Comparison of ENCODE assay signal across 9 cellular contexts in genomic region chr2:222707689-222708273, GRCh38. TPM values are rescaled to one million over a fixed set of nuclear protein-coding genes. Genes with fewer than 3 reads are reported as not detected.
A peak's percentile ranks its signal among the peaks of the same experiment; 100 is the strongest.
DNase-seq lines count a peak whose midpoint lies in the region; ATAC-seq and TF ChIP-seq lines count a peak whose summit lies in the region.
"Had no signal": no experiment of that assay in that cellular context is flagged by ENCODE, and none has a peak within 500 bp of the region (broad histone marks: within the 10 kb centered on the region; RNA-seq: fewer than 3 reads in every experiment).

No MANE protein-coding gene starts in this region.

- peaks cover 16% of the 10 kb centered on the region for H3K27me3 Mint-ChIP-seq in activated CD4-positive, alpha-beta T cell treated with anti-CD3 and anti-CD28 coated beads, Interleukin-2, amount 10 ng/mL, durations not matched to agents 7 days and 5 days

- no peak overlapping the region for H2AFZ ChIP-seq in trophoblast cell (ENCODE audit: insufficient read depth, low read length, poor library complexity)

- no peaks in the 10 kb centered on the region for H3K36me3 Mint-ChIP-seq in activated CD4-positive, alpha-beta T cell treated with anti-CD3 and anti-CD28 coated beads, Interleukin-2, amount 10 ng/mL, durations not matched to agents 7 days and 5 days (ENCODE audit: low read depth)

- DNase-seq in astrocyte of the spinal cord (ENCODE audit: low read depth, low spot score) (peak; percentile 59), trophoblast cell (peak; percentile 68 to 69), GM19240 (ENCODE audit: insufficient read length, low spot score) (no peak), NCI-H2171 (lab: John Stamatoyannopoulos, UW) (no peak), D341Med (ENCODE audit: low spot score) (no peak)
- DNase-seq in activated CD4-positive, alpha-beta T cell treated with anti-CD3 and anti-CD28 coated beads, Interleukin-2, amount 10 ng/mL, durations not matched to agents 7 days and 5 days: no peak

- H3K4me3 Mint-ChIP-seq in activated CD4-positive, alpha-beta T cell treated with anti-CD3 and anti-CD28 coated beads, Interleukin-2, amount 10 ng/mL, durations not matched to agents 7 days and 5 days: no peak overlapping the region

- no peak overlapping the region for H3K27ac ChIP-seq in trophoblast cell (ENCODE audit: low read depth, low read length)

- H3K9me3 Mint-ChIP-seq in activated CD4-positive, alpha-beta T cell treated with anti-CD3 and anti-CD28 coated beads, Interleukin-2, amount 10 ng/mL, durations not matched to agents 7 days and 5 days: no peaks in the 10 kb centered on the region

- no peak for TF ChIP-seq CTCF in astrocyte of the spinal cord (IDR thresholded peaks at IDR 0.05; ENCODE audit: low read depth, low read length)

- H2BK12ac ChIP-seq in trophoblast cell (ENCODE audit: low read length): peak overlapping the region; percentile 61

- no peak overlapping the region for H3K4ac ChIP-seq in trophoblast cell (ENCODE audit: low read depth, low read length)

- no peak overlapping the region for H2BK120ac ChIP-seq in trophoblast cell (ENCODE audit: insufficient read depth, low read length, poor library complexity)

- H3K4me1 ChIP-seq in trophoblast cell (ENCODE audit: control insufficient read depth in 1 of 2, insufficient read depth in 2 of 2, low read length in 2 of 2): peaks cover 4 to 6% of the 10 kb centered on the region in 2 experiments

- no peak overlapping the region for H2BK5ac ChIP-seq in trophoblast cell (ENCODE audit: low read depth, low read length, poor library complexity)

- H3K9ac ChIP-seq in trophoblast cell (ENCODE audit: low read length): no peak overlapping the region

- no peak overlapping the region for H4K91ac ChIP-seq in trophoblast cell (ENCODE audit: low read depth, low read length)

- H3K27ac Mint-ChIP-seq in activated CD4-positive, alpha-beta T cell treated with anti-CD3 and anti-CD28 coated beads, Interleukin-2, amount 10 ng/mL, durations not matched to agents 7 days and 5 days: no peak overlapping the region

- H3K14ac ChIP-seq in trophoblast cell (ENCODE audit: low read length): no peak overlapping the region

- no peak overlapping the region for H2AK5ac ChIP-seq in trophoblast cell (ENCODE audit: low read length)

- no peak overlapping the region for H3K23ac ChIP-seq in trophoblast cell (ENCODE audit: low read length)

- POLR2A ChIA-PET in activated CD4-positive, alpha-beta T cell treated with anti-CD3 and anti-CD28 coated beads, Interleukin-2, amount 10 ng/mL, durations not matched to agents 7 days and 5 days (lab: Charles Lee): interaction anchor here (0.6 kb wide), 1 partner anchor 204 kb away, joined by 3 read pairs; no protein-coding TSS in a partner anchor

- peaks cover 16% of the 10 kb centered on the region for H3K4me1 Mint-ChIP-seq in activated CD4-positive, alpha-beta T cell treated with anti-CD3 and anti-CD28 coated beads, Interleukin-2, amount 10 ng/mL, durations not matched to agents 7 days and 5 days

- ATAC-seq in GM18867 (IDR thresholded peaks at IDR 0.05; ENCODE audit: unreplicated experiment) (peak; percentile 50), HG03354 (IDR thresholded peaks at IDR 0.05; ENCODE audit: poor library complexity, severe bottlenecking, unreplicated experiment) (peak; percentile 63)

- CTCF ChIA-PET in activated CD4-positive, alpha-beta T cell treated with anti-CD3 and anti-CD28 coated beads, Interleukin-2, amount 10 ng/mL, durations not matched to agents 7 days and 5 days (lab: Charles Lee): interaction anchor here (0.6 to 3.2 kb wide), 9 partner anchors 11 to 1432 kb away, joined by 3 to 20 read pairs (median 4); no protein-coding TSS in a partner anchor

- WGBS in trophoblast cell (ENCODE audit: extremely low coverage, insufficient coverage, insufficient read length): no CpG with 5 or more reads among the region's 10 CpGs

- in situ Hi-C loops in astrocyte of the spinal cord (cut with HindIII; ENCODE audit: low sequenced_read_pairs): no loop called here

- H3K79me2 ChIP-seq in trophoblast cell (ENCODE audit: control insufficient read depth, insufficient read depth, low read length, poor library complexity): no peaks in the 10 kb centered on the region

- no peaks in the 10 kb centered on the region for H3K27me3 ChIP-seq in trophoblast cell (ENCODE audit: insufficient read depth, low read length)

- H3K79me1 ChIP-seq in trophoblast cell (ENCODE audit: low read length): no peaks in the 10 kb centered on the region

- no peaks in the 10 kb centered on the region for H3K9me3 ChIP-seq in trophoblast cell (ENCODE audit: insufficient read depth, low read depth, low read length)

- H3K4me2 ChIP-seq in trophoblast cell (ENCODE audit: low read length): no peak overlapping the region

- no peak overlapping the region for H4K8ac ChIP-seq in trophoblast cell (ENCODE audit: low read depth, low read length)

- H4K12ac ChIP-seq in trophoblast cell (ENCODE audit: low read depth, low read length): no peak overlapping the region

- no peaks in the 10 kb centered on the region for H3K36me3 ChIP-seq in trophoblast cell (ENCODE audit: control insufficient read depth in 1 of 2, insufficient read depth in 2 of 2, low read length in 2 of 2)

- H3K18ac ChIP-seq in trophoblast cell (ENCODE audit: low read length): no peak overlapping the region

- H3K4me3 ChIP-seq in astrocyte of the spinal cord (ENCODE audit: low read depth, low read length): no peak overlapping the region
- no peak overlapping the region for H3K4me3 ChIP-seq in trophoblast cell (ENCODE audit: low read depth, low read length)

RNA-seq across cellular contexts. Expression of gene MOGAT1, which starts 36.3 kb away (rescaled TPM):
- not detected in 2 replicates for polyA plus RNA-seq in trophoblast cell (2013)
- not detected for total RNA-seq in activated CD4-positive, alpha-beta T cell treated with anti-CD3 and anti-CD28 coated beads, Interleukin-2, amount 10 ng/mL, durations not matched to agents 7 days and 5 days
- total RNA-seq: lung microvascular endothelial cell had no signal

RNA-seq across cellular contexts. Expression of gene FARSB, which starts 51.9 kb away (rescaled TPM):
- polyA plus RNA-seq in trophoblast cell (2013): 24.7 and 26.1 TPM in 2 replicates
- total RNA-seq in activated CD4-positive, alpha-beta T cell treated with anti-CD3 and anti-CD28 coated beads, Interleukin-2, amount 10 ng/mL, durations not matched to agents 7 days and 5 days: 10 to 100 TPM; 21.6 to 26.0 TPM

Comparison
In these comparisons a context has a peak if more than half of its experiments do, and no peak if none do; other contexts are left out.
1. DNase-seq: peak in astrocyte of the spinal cord (single experiment) and trophoblast cell (2 of 2); none in GM19240 (single experiment), NCI-H2171 (single experiment), activated CD4-positive, alpha-beta T cell treated with anti-CD3 and anti-CD28 coated beads, Interleukin-2, amount 10 ng/mL, durations not matched to agents 7 days and 5 days (single experiment) and D341Med (single experiment).